ENCODE assay signal across 8 cellular contexts in genomic region chr11:59668188-59668949, GRCh38. TPM values are rescaled to one million over a fixed set of nuclear protein-coding genes. Genes with fewer than 3 reads are reported as not detected.
A peak's percentile ranks its signal among the peaks of the same experiment; 100 is the strongest.
DNase-seq lines count a peak whose midpoint lies in the region; ATAC-seq, FAIRE-seq and TF ChIP-seq lines count a peak whose summit lies in the region.

No MANE protein-coding gene starts in this region.

- TF ChIP-seq CTCF in K562 (IDR thresholded peaks at IDR 0.05 in 2 of 3, conservative IDR thresholded peaks at IDR 0.05 in 1 of 3; ENCODE audit: insufficient read depth in 2 of 3, low read depth in 1 of 3, low read length in 3 of 3), result 0 out of 6 replicates have a peak, but pooled peaks of 1 of the 3 experiments have one; percentile 22

- H3K4me3 ChIP-seq in CD4-positive, CD25-positive, alpha-beta regulatory T cell (ENCODE audit: low read depth, low read length), result peak overlapping the region; percentile 83
- H3K4me3 ChIP-seq in K562 (peak overlapping the region; percentile 82), iPS-20b (ENCODE audit: low read length) (peak overlapping the region; percentile 80)

- H3K9ac ChIP-seq in K562 (ENCODE audit: insufficient read depth in 1 of 2, low read depth in 2 of 2, low read length in 2 of 2), result peak overlapping the region; percentile 77 to 96
- peak overlapping the region; percentile 88 for H3K9ac ChIP-seq in iPS-20b (ENCODE audit: low read depth, low read length)

- H3K4me1 Mint-ChIP-seq in CD4-positive, CD25-positive, alpha-beta regulatory T cell, result peaks cover 33 to 55% (median 42%) of the 10 kb centered on the region in 4 donors
- H3K4me1 Mint-ChIP-seq in T-helper 1 cell treated with Interleukin-12 subunit alpha and Interleukin-12 subunit beta and Interleukin-4 antibody, amounts not matched to agents 30 μg/mL and 1 μg/mL, for 36 hours (ENCODE audit: low read depth), result peaks cover 36% of the 10 kb centered on the region

- peak overlapping the region; percentile 93 to 98 (median 96) for H3K4me3 Mint-ChIP-seq in CD4-positive, CD25-positive, alpha-beta regulatory T cell
- peak overlapping the region; percentile 92 for H3K4me3 Mint-ChIP-seq in T-helper 1 cell treated with Interleukin-12 subunit alpha and Interleukin-12 subunit beta and Interleukin-4 antibody, amounts not matched to agents 30 μg/mL and 1 μg/mL, for 36 hours

- no peaks in the 10 kb centered on the region for H3K9me3 ChIP-seq in CD4-positive, CD25-positive, alpha-beta regulatory T cell (ENCODE audit: control insufficient read depth in 2 of 2, low read length in 2 of 2)
- H3K9me3 ChIP-seq in K562 (replicated peaks; ENCODE audit: control insufficient read depth, insufficient read depth, low read depth, low read length) (no peaks in the 10 kb centered on the region), iPS-20b (ENCODE audit: insufficient read depth, low read depth, low read length) (no peaks in the 10 kb centered on the region)

- TF ChIP-seq EP300 in K562 (IDR thresholded peaks at IDR 0.05; ENCODE audit: low read length), result no peak

- no peak for FAIRE-seq in K562 (lab: Jason Lieb, UNC)

- H3K36me3 ChIP-seq in CD4-positive, CD25-positive, alpha-beta regulatory T cell (ENCODE audit: control insufficient read depth, insufficient read depth, low read length), result peaks cover 26% of the 10 kb centered on the region
- peaks cover 41% of the 10 kb centered on the region for H3K36me3 ChIP-seq in K562 (ENCODE audit: control insufficient read depth, insufficient read depth, low read length)
- peaks cover 37% of the 10 kb centered on the region for H3K36me3 ChIP-seq in iPS-20b (ENCODE audit: insufficient read depth, low read depth, low read length)

- no peak for TF ChIP-seq POLR2A in K562 (conservative IDR thresholded peaks at IDR 0.05)

- peak overlapping the region; percentile 90 to 100 (median 92) for H3K27ac Mint-ChIP-seq in CD4-positive, CD25-positive, alpha-beta regulatory T cell
- peak overlapping the region; percentile 93 for H3K27ac Mint-ChIP-seq in T-helper 1 cell treated with Interleukin-12 subunit alpha and Interleukin-12 subunit beta and Interleukin-4 antibody, amounts not matched to agents 30 μg/mL and 1 μg/mL, for 36 hours

- no TSS peak for BruUV-seq in K562 (replicated peaks; lab: Mats Ljungman, UMichigan)

- H3K27ac ChIP-seq in CD4-positive, CD25-positive, alpha-beta regulatory T cell (ENCODE audit: insufficient read depth, low read length, poor library complexity, severe bottlenecking), result peak overlapping the region; percentile 99
- H3K27ac ChIP-seq in K562 (ENCODE audit: extremely low read depth, low read depth, low read length) (peak overlapping the region; percentile 92), iPS-20b (ENCODE audit: low read length) (peak overlapping the region; percentile 81)

- ATAC-seq in CD4-positive, CD25-positive, alpha-beta regulatory T cell (ENCODE audit: low read depth in 2 of 2), result peak; percentile 1 to 11
- ATAC-seq in GM19395 (IDR thresholded peaks at IDR 0.05; ENCODE audit: unreplicated experiment) (peak; percentile 42), K562 (peak; percentile 82)

- H3K27me3 Mint-ChIP-seq in CD4-positive, CD25-positive, alpha-beta regulatory T cell, result peaks cover 5% of the 10 kb centered on the region
- H3K27me3 Mint-ChIP-seq in T-helper 1 cell treated with Interleukin-12 subunit alpha and Interleukin-12 subunit beta and Interleukin-4 antibody, amounts not matched to agents 30 μg/mL and 1 μg/mL, for 36 hours (ENCODE audit: low read depth), result no peaks in the 10 kb centered on the region

- CTCF ChIA-PET in K562 (lab: Yijun Ruan, JAX; ENCODE audit: low intra/inter-chr PET ratio), result no interaction called here

- intact Hi-C loops in K562 (cut with micrococcal nuclease), result loop anchor here (2.0 to 5.0 kb wide), 3 partner anchors 52 to 134 kb away; no protein-coding TSS in a partner anchor

- TF ChIP-seq RAD21 in K562 (CRISPR knock-in tag; conservative IDR thresholded peaks at IDR 0.05 in 1 of 2, IDR thresholded peaks at IDR 0.05 in 1 of 2), result no peak

- no peaks in the 10 kb centered on the region for H3K9me3 Mint-ChIP-seq in CD4-positive, CD25-positive, alpha-beta regulatory T cell
- no peaks in the 10 kb centered on the region for H3K9me3 Mint-ChIP-seq in T-helper 1 cell treated with Interleukin-12 subunit alpha and Interleukin-12 subunit beta and Interleukin-4 antibody, amounts not matched to agents 30 μg/mL and 1 μg/mL, for 36 hours

- no peaks in the 10 kb centered on the region for H3K27me3 ChIP-seq in CD4-positive, CD25-positive, alpha-beta regulatory T cell (ENCODE audit: control insufficient read depth, insufficient read depth, low read length)
- H3K27me3 ChIP-seq in K562 (ENCODE audit: control insufficient read depth in 2 of 2, insufficient read depth in 2 of 2, low read length in 2 of 2) (no peaks in the 10 kb centered on the region), iPS-20b (ENCODE audit: insufficient read depth, low read length) (no peaks in the 10 kb centered on the region)

- peak overlapping the region; percentile 77 for H2AFZ ChIP-seq in K562 (ENCODE audit: low read depth, low read length)

- no peaks in the 10 kb centered on the region for H4K20me1 ChIP-seq in K562 (replicated peaks; ENCODE audit: control insufficient read depth, insufficient read depth, low read length)

- H3K79me2 ChIP-seq in K562 (ENCODE audit: control insufficient read depth, insufficient read depth, low read length), result peaks cover 43% of the 10 kb centered on the region

- POLR2A ChIA-PET in K562 (lab: Yijun Ruan, JAX), result interaction anchor here (0.5 to 2.1 kb wide), 16 partner anchors 9 to 677 kb away, joined by 3 to 10 read pairs (median 4); partner anchors contain the start of genes OSBP and STX3

- DNase-seq in CD4-positive, CD25-positive, alpha-beta regulatory T cell, result peak in 1 of 3 donors; percentile 66
- DNase-seq in HK-2 (ENCODE audit: unreplicated experiment), result peak; percentile 62
- peak; percentile 76 to 79 (median 78) for DNase-seq in K562 (ENCODE audit: extremely low read depth in 1 of 4, low spot score in 3 of 4)
- DNase-seq in stimulated activated CD4-positive, alpha-beta T cell treated with anti-CD3 and anti-CD28 coated beads, Interleukin-12 subunit alpha, Interleukin-12 subunit beta, amount 100 ng/mL, for 4 hours, result peak; percentile 68
- DNase-seq in NCI-H1436 (lab: John Stamatoyannopoulos, UW), result no peak

- 2% methylated on average over 17 of the region's 39 CpGs for WGBS in K562 (ENCODE audit: insufficient coverage, low coverage, missing lambda C conversion rate)

- H3K4me2 ChIP-seq in K562 (ENCODE audit: insufficient read depth, low read length), result peak overlapping the region; percentile 94

- no peaks in the 10 kb centered on the region for H3K9me1 ChIP-seq in K562 (ENCODE audit: control insufficient read depth, insufficient read depth, low read length)

- H3K36me3 Mint-ChIP-seq in CD4-positive, CD25-positive, alpha-beta regulatory T cell, result peaks cover 19% of the 10 kb centered on the region
- H3K36me3 Mint-ChIP-seq in T-helper 1 cell treated with Interleukin-12 subunit alpha and Interleukin-12 subunit beta and Interleukin-4 antibody, amounts not matched to agents 30 μg/mL and 1 μg/mL, for 36 hours (ENCODE audit: low read depth), result peaks cover 19% of the 10 kb centered on the region

- in situ Hi-C loops in K562 (cut with MboI), result no loop called here

- H3K4me1 ChIP-seq in CD4-positive, CD25-positive, alpha-beta regulatory T cell (ENCODE audit: control insufficient read depth, insufficient read depth, low read length, poor library complexity, severe bottlenecking), result peaks cover 40% of the 10 kb centered on the region
- H3K4me1 ChIP-seq in K562 (replicated peaks in 1 of 2; ENCODE audit: control insufficient read depth in 2 of 2, insufficient read depth in 2 of 2, low read length in 2 of 2) (peaks cover 11 to 14% of the 10 kb centered on the region in 2 experiments; a peak in 3 of 5 replicates), iPS-20b (ENCODE audit: insufficient read depth, low read length) (peaks cover 6% of the 10 kb centered on the region; the same call in 1 of the 2 replicates)

RNA-seq across cellular contexts. Expression of gene PATL1, which starts 0.5 kb away (rescaled TPM):
- total RNA-seq in CD4-positive, CD25-positive, alpha-beta regulatory T cell, result 63.3 TPM
- polyA plus RNA-seq in CD4-positive, CD25-positive, alpha-beta regulatory T cell, result 1 to 10 TPM; 4.6 to 5.8 (median 5.3) TPM
- 41.9 and 63.3 TPM in 2 replicates for total RNA-seq in K562 (2011; cell fraction: chromatin; rRNA removed; ENCODE audit: low replicate concordance)
- 16.7 and 17.6 TPM in 2 replicates for total RNA-seq in K562 (2011; cell fraction: nucleolus; rRNA removed)
- total RNA-seq in K562 (2011; cell fraction: nucleoplasm; rRNA removed), result 33.9 and 51.9 TPM in 2 replicates
- 7.7 and 8.8 TPM in 2 replicates for total RNA-seq in K562 (2014; rRNA removed)
- 14.8 and 18.4 TPM in 2 replicates for total RNA-seq in K562 (2014; rRNA removed; fragmentation: Illumina TruSeq; extraction: Trizol)
- total RNA-seq in K562 (2015; rRNA removed; fragmentation: Illumina TruSeq; extraction: Trizol), result 16.4 and 16.9 TPM in 2 replicates
- total RNA-seq in K562 (2021), result 27.3 and 30.2 TPM in 2 replicates
- polyA plus RNA-seq in K562 (2011; rRNA removed), result 34.1 and 38.4 TPM in 2 replicates
- polyA plus RNA-seq in K562 (2011; cell fraction: cytosol; rRNA removed), result 34.2 and 50.2 TPM in 2 replicates
- 38.1 and 48.4 TPM in 2 replicates for polyA plus RNA-seq in K562 (2011; cell fraction: nucleus; rRNA removed)
- polyA plus RNA-seq in K562 (2012), result 25.5 and 37.2 TPM in 2 replicates
- 43.4 and 48.0 TPM in 2 replicates for polyA plus RNA-seq in K562 (2014; fragmentation: Illumina TruSeq; extraction: Trizol)
- polyA plus RNA-seq in K562 (2014; fragmentation: Nextera tagmentation; extraction: Ambion mirVana), result 1 to 10 TPM; 3.2 to 5.0 TPM
- 19.4 and 23.3 TPM in 2 replicates for polyA plus RNA-seq in K562 (2014; rRNA removed)
- 29.4 and 30.5 TPM in 2 replicates for polyA minus RNA-seq in K562 (2011; rRNA and poly(A)+ RNA removed)
- 13.4 and 17.4 TPM in 2 replicates for polyA minus RNA-seq in K562 (2011; cell fraction: cytosol; rRNA and poly(A)+ RNA removed)
- 13.1 and 23.9 TPM in 2 replicates for polyA minus RNA-seq in K562 (2011; cell fraction: nucleus; rRNA and poly(A)+ RNA removed)

RNA-seq across cellular contexts. Expression of gene OR10V1, which starts 45.3 kb away (rescaled TPM):
- not detected for total RNA-seq in CD4-positive, CD25-positive, alpha-beta regulatory T cell
- not detected for polyA plus RNA-seq in CD4-positive, CD25-positive, alpha-beta regulatory T cell
- total RNA-seq in K562 (2011; cell fraction: chromatin; rRNA removed; ENCODE audit: low replicate concordance), result not detected in 2 replicates
- not detected in 2 replicates for total RNA-seq in K562 (2011; cell fraction: nucleolus; rRNA removed)
- total RNA-seq in K562 (2011; cell fraction: nucleoplasm; rRNA removed), result not detected in 2 replicates
- not detected in 2 replicates for total RNA-seq in K562 (2014; rRNA removed)
- total RNA-seq in K562 (2014; rRNA removed; fragmentation: Illumina TruSeq; extraction: Trizol), result not detected in 2 replicates
- total RNA-seq in K562 (2015; rRNA removed; fragmentation: Illumina TruSeq; extraction: Trizol), result not detected in 2 replicates
- not detected in 2 replicates for total RNA-seq in K562 (2021)
- not detected in 2 replicates for polyA plus RNA-seq in K562 (2011; rRNA removed)
- polyA plus RNA-seq in K562 (2011; cell fraction: cytosol; rRNA removed), result not detected in 2 replicates
- not detected in 2 replicates for polyA plus RNA-seq in K562 (2011; cell fraction: nucleus; rRNA removed)
- polyA plus RNA-seq in K562 (2012), result not detected in 2 replicates
- not detected in 2 replicates for polyA plus RNA-seq in K562 (2014; fragmentation: Illumina TruSeq; extraction: Trizol)
- polyA plus RNA-seq in K562 (2014; fragmentation: Nextera tagmentation; extraction: Ambion mirVana), result not detected
- polyA plus RNA-seq in K562 (2014; rRNA removed), result not detected in 2 replicates
- not detected in 2 replicates for polyA minus RNA-seq in K562 (2011; rRNA and poly(A)+ RNA removed)
- polyA minus RNA-seq in K562 (2011; cell fraction: cytosol; rRNA and poly(A)+ RNA removed), result not detected in 2 replicates
- polyA minus RNA-seq in K562 (2011; cell fraction: nucleus; rRNA and poly(A)+ RNA removed), result not detected in 2 replicates

RNA-seq across cellular contexts. Expression of gene OSBP, which starts 52.8 kb away (rescaled TPM):
- total RNA-seq in CD4-positive, CD25-positive, alpha-beta regulatory T cell, result 50.9 TPM
- 10 to 100 TPM; 23.9 to 30.9 (median 27.3) TPM for polyA plus RNA-seq in CD4-positive, CD25-positive, alpha-beta regulatory T cell
- total RNA-seq in K562 (2011; cell fraction: chromatin; rRNA removed; ENCODE audit: low replicate concordance), result 83.9 and 124 TPM in 2 replicates
- total RNA-seq in K562 (2011; cell fraction: nucleolus; rRNA removed), result 40.2 and 44.9 TPM in 2 replicates
- total RNA-seq in K562 (2011; cell fraction: nucleoplasm; rRNA removed), result 62.0 and 71.9 TPM in 2 replicates
- total RNA-seq in K562 (2014; rRNA removed) (22.2 and 28.7 TPM in 2 replicates), K562 (2014; rRNA removed; fragmentation: Illumina TruSeq; extraction: Trizol) (33.3 and 36.1 TPM in 2 replicates), K562 (2015; rRNA removed; fragmentation: Illumina TruSeq; extraction: Trizol) (28.7 and 28.9 TPM in 2 replicates), K562 (2021) (37.7 and 44.3 TPM in 2 replicates)
- polyA plus RNA-seq in K562 (2011; rRNA removed) (33.9 and 37.2 TPM in 2 replicates), K562 (2014; fragmentation: Illumina TruSeq; extraction: Trizol) (46.9 and 49.0 TPM in 2 replicates), K562 (2014; fragmentation: Nextera tagmentation; extraction: Ambion mirVana) (10 to 100 TPM; 11.7 to 11.9 TPM), K562 (2014; rRNA removed) (24.5 and 27.8 TPM in 2 replicates)
- polyA plus RNA-seq in K562 (2011; cell fraction: cytosol; rRNA removed), result 11.6 and 27.0 TPM in 2 replicates
- 34.6 and 56.6 TPM in 2 replicates for polyA plus RNA-seq in K562 (2011; cell fraction: nucleus; rRNA removed)
- polyA plus RNA-seq in K562 (2012), result 28.0 and 32.7 TPM in 2 replicates
- 54.3 and 63.2 TPM in 2 replicates for polyA minus RNA-seq in K562 (2011; rRNA and poly(A)+ RNA removed)
- 32.7 and 32.9 TPM in 2 replicates for polyA minus RNA-seq in K562 (2011; cell fraction: cytosol; rRNA and poly(A)+ RNA removed)
- polyA minus RNA-seq in K562 (2011; cell fraction: nucleus; rRNA and poly(A)+ RNA removed), result 16.8 and 30.8 TPM in 2 replicates

Comparison
In these comparisons a context has a peak if more than half of its experiments do, and no peak if none do; other contexts are left out.
1. ATAC-seq: peak in every context shown above with its lines; median percentile 82 in K562; 42 in GM19395; 6 in CD4-positive, CD25-positive, alpha-beta regulatory T cell.